Comparison of ENCODE assay signal across 17 cellular contexts in the genomic region with DNA sequence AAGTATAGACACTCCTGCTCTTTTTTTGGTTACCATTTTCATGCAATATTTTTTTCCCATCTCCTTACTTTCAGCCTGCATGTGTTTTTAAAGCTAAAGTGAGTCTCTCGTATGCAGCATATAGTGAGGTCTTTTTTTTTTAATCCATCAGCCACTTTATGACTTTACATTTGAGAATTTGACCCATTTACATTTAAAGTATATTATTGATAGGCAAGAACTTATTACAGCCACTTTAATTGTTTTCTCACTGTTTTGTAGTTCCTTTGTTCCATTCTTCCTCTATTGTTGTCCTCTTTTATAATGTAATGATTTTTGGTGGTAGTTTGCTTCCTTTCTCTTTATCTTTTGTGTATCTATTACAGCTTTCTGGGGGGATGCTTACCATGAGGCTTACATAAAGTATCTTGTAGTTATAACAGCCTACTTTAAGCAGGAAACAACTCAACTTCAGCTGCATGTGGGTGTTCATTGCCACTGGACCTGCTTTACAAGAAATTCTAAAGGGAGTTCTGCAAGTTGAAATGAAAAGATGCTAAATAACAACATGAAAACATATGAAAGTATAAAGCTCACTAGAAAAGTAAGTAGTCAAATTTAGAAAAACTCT.
"Had no signal": no experiment of that assay in that cellular context is flagged by ENCODE, and none has a peak within 500 bp of the region (broad histone marks: within the 10 kb centered on the region; RNA-seq: fewer than 3 reads in every experiment).

No MANE protein-coding gene starts in this region.

- H3K36me3 ChIP-seq: gastrocnemius medialis, lower lobe of right lung, upper lobe of right lung had no signal

- ATAC-seq: esophagus mucosa, gastrocnemius medialis, lower lobe of right lung, sciatic nerve, upper lobe of right lung had no signal

- DNase-seq: activated CD4-positive, alpha-beta T cell treated with anti-CD3 and anti-CD28 coated beads, Interleukin-2, amount 10 ng/mL, durations not matched to agents 7 days and 5 days; activated naive CD4-positive, alpha-beta T cell; cerebellar nuclear complex; cortex of kidney; gastrocnemius medialis; head of caudate nucleus; lower lobe of right lung; nephron progenitor cell; nucleus accumbens; stimulated activated CD4-positive, alpha-beta T cell treated with anti-CD3 and anti-CD28 coated beads, Interleukin-4, amount 100 ng/mL, for 1 hour; upper lobe of right lung had no signal

- H3K27me3 ChIP-seq: gastrocnemius medialis, upper lobe of right lung had no signal

- H3K27me3 Mint-ChIP-seq: activated CD4-positive, alpha-beta T cell treated with anti-CD3 and anti-CD28 coated beads, Interleukin-2, amount 10 ng/mL, durations not matched to agents 7 days and 5 days had no signal

- H3K4me2 ChIP-seq: smooth muscle cell had no signal

- H3K27ac Mint-ChIP-seq: activated CD4-positive, alpha-beta T cell treated with anti-CD3 and anti-CD28 coated beads, Interleukin-2, amount 10 ng/mL, durations not matched to agents 7 days and 5 days; nephron progenitor cell; WTC11 had no signal

- H3K4me3 Mint-ChIP-seq: activated CD4-positive, alpha-beta T cell treated with anti-CD3 and anti-CD28 coated beads, Interleukin-2, amount 10 ng/mL, durations not matched to agents 7 days and 5 days; nephron progenitor cell; WTC11 had no signal

- H3K4me1 Mint-ChIP-seq: WTC11 had no signal

- FAIRE-seq: bronchial epithelial cell, keratinocyte had no signal

- H3K4me3 ChIP-seq: gastrocnemius medialis, lower lobe of right lung, smooth muscle cell, upper lobe of right lung had no signal

- H3K4me1 ChIP-seq: lower lobe of right lung, upper lobe of right lung had no signal

- H3K9me3 ChIP-seq: gastrocnemius medialis, upper lobe of right lung had no signal

- H3K27ac ChIP-seq: gastrocnemius medialis, lower lobe of right lung, upper lobe of right lung had no signal
